1 cellular context compared by ENCODE assay signal in genomic region chr6:16901777-16902176, GRCh38.
TF ChIP-seq lines count a peak whose summit lies in the region.

No MANE protein-coding gene starts in this region.

TF ChIP-seq in endothelial cell of umbilical vein, 7 proteins besides CTCF, POLR2A, EP300 and RAD21 (continued from another document):
- no peak for TF ChIP-seq FOS (IDR thresholded peaks at IDR 0.05; ENCODE audit: borderline replicate concordance, insufficient read depth, low read length)
